In genomic region chr7:134209322-134210015, GRCh38 we compare ENCODE assay signal across 32 cellular contexts.
"Had no signal": no experiment of that assay in that cellular context is flagged by ENCODE, and none has a peak within 500 bp of the region (broad histone marks: within the 10 kb centered on the region; RNA-seq: fewer than 3 reads in every experiment).

No MANE protein-coding gene starts in this region.

- H3K4me2 ChIP-seq: KMS-11 had no signal

- H3K27me3 ChIP-seq: adrenal gland, breast epithelium, MG63, Peyer's patch had no signal

- H3K27ac Mint-ChIP-seq: activated CD8-positive, alpha-beta T cell treated with anti-CD3 and anti-CD28 coated beads, Interleukin-2, amount 10 ng/mL, durations not matched to agents 7 days and 5 days; activated naive CD8-positive, alpha-beta T cell treated with anti-CD3 and anti-CD28 coated beads, Interleukin-2, amount 10 ng/mL, durations not matched to agents 7 days and 5 days; T-helper 1 cell treated with Interleukin-12 subunit alpha and Interleukin-12 subunit beta and Interleukin-4 antibody, amounts not matched to agents 30 μg/mL and 1 μg/mL, for 36 hours had no signal

- H3K27ac ChIP-seq: adrenal gland, breast epithelium, KMS-11, Peyer's patch, RWPE1, SJSA1, WERI-Rb-1 had no signal

- H3K9me3 ChIP-seq: adrenal gland, breast epithelium, MG63, Peyer's patch, SJSA1 had no signal

- ATAC-seq: activated CD4-positive, CD25-positive, alpha-beta regulatory T cell treated with anti-CD3 and anti-CD28 coated beads, Interleukin-2, amount 50 U/mL, for 24 hours; activated CD8-positive, alpha-beta T cell treated with anti-CD3 and anti-CD28 coated beads, Interleukin-2, amount 10 ng/mL, durations not matched to agents 7 days and 5 days; SK-N-SH treated with all-trans-retinoic acid at 6 μM for 48 hours had no signal

- H3K4me3 ChIP-seq: adrenal gland, breast epithelium, MG63, Peyer's patch, SJSA1 had no signal

- H3K4me3 Mint-ChIP-seq: activated CD8-positive, alpha-beta T cell treated with anti-CD3 and anti-CD28 coated beads, Interleukin-2, amount 10 ng/mL, durations not matched to agents 7 days and 5 days; activated naive CD8-positive, alpha-beta T cell treated with anti-CD3 and anti-CD28 coated beads, Interleukin-2, amount 10 ng/mL, durations not matched to agents 7 days and 5 days; T-helper 1 cell treated with Interleukin-12 subunit alpha and Interleukin-12 subunit beta and Interleukin-4 antibody, amounts not matched to agents 30 μg/mL and 1 μg/mL, for 36 hours had no signal

- H3K9me3 Mint-ChIP-seq: activated naive CD8-positive, alpha-beta T cell treated with anti-CD3 and anti-CD28 coated beads, Interleukin-2, amount 10 ng/mL, durations not matched to agents 7 days and 5 days; T-helper 1 cell treated with Interleukin-12 subunit alpha and Interleukin-12 subunit beta and Interleukin-4 antibody, amounts not matched to agents 30 μg/mL and 1 μg/mL, for 36 hours had no signal

- H3K4me1 Mint-ChIP-seq: activated naive CD8-positive, alpha-beta T cell treated with anti-CD3 and anti-CD28 coated beads, Interleukin-2, amount 10 ng/mL, durations not matched to agents 7 days and 5 days had no signal

- H3K4me1 ChIP-seq: adrenal gland, breast epithelium, Peyer's patch, SJSA1 had no signal

- H3K36me3 Mint-ChIP-seq: activated naive CD8-positive, alpha-beta T cell treated with anti-CD3 and anti-CD28 coated beads, Interleukin-2, amount 10 ng/mL, durations not matched to agents 7 days and 5 days had no signal

- H3K36me3 ChIP-seq: adrenal gland, breast epithelium, MG63, Peyer's patch, SJSA1, WERI-Rb-1 had no signal

- DNase-seq: activated CD4-positive, alpha-beta T cell treated with anti-CD3 and anti-CD28 coated beads for 48 hours; activated CD4-positive, alpha-beta T cell treated with anti-CD3 and anti-CD28 coated beads, Interleukin-2, amount 50 U/mL, for 4 hours; activated CD8-positive, alpha-beta memory T cell treated with anti-CD3 and anti-CD28 coated beads, Interleukin-2, amount 50 U/mL, for 48 hours; activated CD8-positive, alpha-beta T cell treated with anti-CD3 and anti-CD28 coated beads, Interleukin-2, amount 10 ng/mL, durations not matched to agents 7 days and 5 days; activated naive CD4-positive, alpha-beta T cell treated with anti-CD3 and anti-CD28 coated beads, Interleukin-2, amount 50 U/mL, for 16 hours; activated naive CD8-positive, alpha-beta T cell treated with anti-CD3 and anti-CD28 coated beads, Interleukin-2, amount 10 ng/mL, durations not matched to agents 7 days and 5 days; activated T-cell treated with anti-CD3 and anti-CD28 coated beads, Interleukin-2, amount 50 U/mL, for 1 hour; adrenal gland; anterior cingulate cortex; caudate nucleus; MG63; MV-4-11; NCI-H1092 treated with DMSO at 0.1 percent for 48 hours; NCI-H1417 treated with DMSO at 0.1 percent for 48 hours; NCI-H1694; NCI-H2029; NCI-H2107; NCI-H2171 treated with DMSO at 0.1 percent for 48 hours; NCI-H226; NCI-H526; NCI-H82; NK-92 treated with Interleukin-12 subunit alpha and Interleukin-12 subunit beta, amount 100 ng/mL, for 24 hours; Peyer's patch; Right ventricle myocardium superior; WERI-Rb-1 had no signal
